In the genomic region with DNA sequence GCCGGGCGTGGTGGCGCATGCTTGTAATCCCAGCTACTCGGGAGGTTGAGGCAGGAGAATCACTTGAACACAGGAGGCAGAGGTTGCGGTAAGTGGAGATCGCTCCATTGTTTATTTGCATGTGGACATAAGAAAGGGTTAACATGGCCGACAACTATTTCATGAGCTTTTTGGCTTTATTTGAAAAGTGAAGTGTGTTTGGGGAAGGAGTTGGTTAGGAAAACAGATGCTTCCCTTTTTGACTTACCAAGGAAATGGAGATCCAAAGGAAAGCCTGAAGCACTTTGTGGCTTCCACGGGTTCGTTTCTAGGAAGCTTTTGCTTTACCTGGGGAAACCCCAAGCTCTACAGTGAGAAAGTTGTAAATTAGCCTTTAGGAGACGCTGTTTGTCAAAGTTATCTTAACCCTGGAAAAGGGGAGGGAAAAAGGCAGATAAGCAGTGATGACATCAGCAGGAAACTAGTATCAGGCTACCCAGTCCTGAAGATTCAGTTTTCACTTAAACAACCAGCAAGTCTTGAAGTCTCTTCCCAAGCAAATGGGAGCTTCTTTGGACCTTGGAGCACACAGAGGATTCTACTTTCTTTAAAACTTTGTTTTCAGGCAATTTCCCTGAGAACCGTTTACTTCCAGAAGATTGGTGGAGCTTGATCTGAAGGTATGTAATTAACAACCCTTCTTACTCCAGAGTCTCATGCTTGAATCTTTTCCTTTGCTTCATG, we compare ENCODE assay signal across 1 cellular context.
TF ChIP-seq lines count a peak whose summit lies in the region.

Gene CASP10 (plus strand): TSS at position 492 of the 723 bp plus-strand sequence. CDS start 2,637 bp downstream, outside the sequence.

TF ChIP-seq in HepG2, 621 proteins besides CTCF, POLR2A, EP300 and RAD21 (continued from another document and continues in another):
- TF ChIP-seq GPBP1L1 (CRISPR knock-in tag; IDR thresholded peaks at IDR 0.05) (no peak), MBD4 (IDR thresholded peaks at IDR 0.05; ENCODE audit: borderline replicate concordance, low read length) (peak; percentile 83; the same call in 1 of the 2 replicates), SMAD3 (CRISPR knock-in tag; IDR thresholded peaks at IDR 0.05) (peak; percentile 70; the same call in 1 of the 2 replicates), MTERF4 (CRISPR knock-in tag; IDR thresholded peaks at IDR 0.05) (peak; percentile 68; the same call in 1 of the 2 replicates), MTA1 (CRISPR knock-in tag; IDR thresholded peaks at IDR 0.05; ENCODE audit: borderline replicate concordance) (no peak), RORA (CRISPR knock-in tag; IDR thresholded peaks at IDR 0.05) (no peak), KLF15 (CRISPR knock-in tag; IDR thresholded peaks at IDR 0.05; ENCODE audit: borderline replicate concordance) (no peak), HMG20B (CRISPR knock-in tag; conservative IDR thresholded peaks at IDR 0.05) (no peak), CBFB (CRISPR knock-in tag; IDR thresholded peaks at IDR 0.05) (0 out of 2 replicates have a peak, but pooled peaks have one; percentile 10), CBX1 (IDR thresholded peaks at IDR 0.05; ENCODE audit: low read depth) (no peak), ZNF547 (CRISPR knock-in tag; IDR thresholded peaks at IDR 0.05) (peak; percentile 38; the same call in 1 of the 2 replicates), ZMYM4 (CRISPR knock-in tag; IDR thresholded peaks at IDR 0.05) (peak; percentile 93), NFYB (CRISPR knock-in tag; IDR thresholded peaks at IDR 0.05) (no peak), FLYWCH1 (CRISPR knock-in tag; IDR thresholded peaks at IDR 0.05) (no peak), SNAPC2 (CRISPR knock-in tag; IDR thresholded peaks at IDR 0.05) (no peak; the same call in 1 of the 2 replicates), RCOR2 (CRISPR knock-in tag; IDR thresholded peaks at IDR 0.05) (0 out of 2 replicates have a peak, but pooled peaks have one; percentile 68), SYNCRIP (IDR thresholded peaks at IDR 0.05; ENCODE audit: insufficient read depth, low read depth, low read length) (no peak), ZNF772 (CRISPR knock-in tag; IDR thresholded peaks at IDR 0.05) (peak; percentile 72; the same call in 1 of the 2 replicates), KAT7 (CRISPR knock-in tag; IDR thresholded peaks at IDR 0.05; ENCODE audit: borderline replicate concordance) (peak; percentile 85; the same call in 1 of the 2 replicates), ZNF160 (CRISPR knock-in tag; IDR thresholded peaks at IDR 0.05) (no peak), KLF6 (CRISPR knock-in tag; IDR thresholded peaks at IDR 0.05) (peak; percentile 80; the same call in 1 of the 2 replicates), ZNF329 (CRISPR knock-in tag; IDR thresholded peaks at IDR 0.05; ENCODE audit: low read depth) (0 out of 2 replicates have a peak, but pooled peaks have one; percentile 31), NFE2L2 (IDR thresholded peaks at IDR 0.05; ENCODE audit: low read length) (0 out of 2 replicates have a peak, but pooled peaks have one; percentile 19), ZSCAN21 (CRISPR knock-in tag; IDR thresholded peaks at IDR 0.05; ENCODE audit: borderline replicate concordance) (no peak), HOMEZ (CRISPR knock-in tag; IDR thresholded peaks at IDR 0.05; ENCODE audit: low read depth) (peak; percentile 90), STAT6 (CRISPR knock-in tag; IDR thresholded peaks at IDR 0.05; ENCODE audit: borderline replicate concordance) (peak; percentile 55; the same call in 1 of the 2 replicates), ZNF607 (CRISPR knock-in tag; IDR thresholded peaks at IDR 0.05; ENCODE audit: borderline replicate concordance) (no peak), CHCHD3 (CRISPR knock-in tag; IDR thresholded peaks at IDR 0.05) (no peak), ZUFSP (CRISPR knock-in tag; IDR thresholded peaks at IDR 0.05; ENCODE audit: borderline replicate concordance) (no peak), ZKSCAN8 (CRISPR knock-in tag; IDR thresholded peaks at IDR 0.05; ENCODE audit: borderline replicate concordance) (peak; percentile 88; the same call in 1 of the 2 replicates), ZFY (CRISPR knock-in tag; IDR thresholded peaks at IDR 0.05) (peak; percentile 54), LCORL (IDR thresholded peaks at IDR 0.05) (0 out of 2 replicates have a peak, but pooled peaks have one; percentile 9), LCORL (CRISPR knock-in tag; IDR thresholded peaks at IDR 0.05) (peak; percentile 74), MAX (IDR thresholded peaks at IDR 0.05) (peak; percentile 36), TBL1XR1 (IDR thresholded peaks at IDR 0.05; ENCODE audit: borderline replicate concordance, low read length, partially characterized antibody) (no peak), RNF2 (conservative IDR thresholded peaks at IDR 0.05; ENCODE audit: low read depth) (no peak), FOSL1 (CRISPR knock-in tag; IDR thresholded peaks at IDR 0.05; ENCODE audit: borderline replicate concordance) (no peak), ZNF354B (CRISPR knock-in tag; IDR thresholded peaks at IDR 0.05) (no peak), GFI1 (CRISPR knock-in tag; IDR thresholded peaks at IDR 0.05; ENCODE audit: borderline replicate concordance) (peak; percentile 36; the same call in 1 of the 2 replicates), PATZ1 (CRISPR knock-in tag; IDR thresholded peaks at IDR 0.05) (no peak; the same call in 1 of the 2 replicates), NR2F2 (IDR thresholded peaks at IDR 0.05; ENCODE audit: borderline replicate concordance, low read depth) (no peak; the same call in 1 of the 2 replicates)
- TF ChIP-seq, protein P1, sequence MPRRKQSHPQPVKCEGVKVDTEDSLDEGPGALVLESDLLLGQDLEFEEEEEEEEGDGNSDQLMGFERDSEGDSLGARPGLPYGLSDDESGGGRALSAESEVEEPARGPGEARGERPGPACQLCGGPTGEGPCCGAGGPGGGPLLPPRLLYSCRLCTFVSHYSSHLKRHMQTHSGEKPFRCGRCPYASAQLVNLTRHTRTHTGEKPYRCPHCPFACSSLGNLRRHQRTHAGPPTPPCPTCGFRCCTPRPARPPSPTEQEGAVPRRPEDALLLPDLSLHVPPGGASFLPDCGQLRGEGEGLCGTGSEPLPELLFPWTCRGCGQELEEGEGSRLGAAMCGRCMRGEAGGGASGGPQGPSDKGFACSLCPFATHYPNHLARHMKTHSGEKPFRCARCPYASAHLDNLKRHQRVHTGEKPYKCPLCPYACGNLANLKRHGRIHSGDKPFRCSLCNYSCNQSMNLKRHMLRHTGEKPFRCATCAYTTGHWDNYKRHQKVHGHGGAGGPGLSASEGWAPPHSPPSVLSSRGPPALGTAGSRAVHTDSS (CRISPR knock-in tag; conservative IDR thresholded peaks at IDR 0.05), result peak; percentile 31; the same call in 1 of the 2 replicates
- TF ChIP-seq, protein P2, sequence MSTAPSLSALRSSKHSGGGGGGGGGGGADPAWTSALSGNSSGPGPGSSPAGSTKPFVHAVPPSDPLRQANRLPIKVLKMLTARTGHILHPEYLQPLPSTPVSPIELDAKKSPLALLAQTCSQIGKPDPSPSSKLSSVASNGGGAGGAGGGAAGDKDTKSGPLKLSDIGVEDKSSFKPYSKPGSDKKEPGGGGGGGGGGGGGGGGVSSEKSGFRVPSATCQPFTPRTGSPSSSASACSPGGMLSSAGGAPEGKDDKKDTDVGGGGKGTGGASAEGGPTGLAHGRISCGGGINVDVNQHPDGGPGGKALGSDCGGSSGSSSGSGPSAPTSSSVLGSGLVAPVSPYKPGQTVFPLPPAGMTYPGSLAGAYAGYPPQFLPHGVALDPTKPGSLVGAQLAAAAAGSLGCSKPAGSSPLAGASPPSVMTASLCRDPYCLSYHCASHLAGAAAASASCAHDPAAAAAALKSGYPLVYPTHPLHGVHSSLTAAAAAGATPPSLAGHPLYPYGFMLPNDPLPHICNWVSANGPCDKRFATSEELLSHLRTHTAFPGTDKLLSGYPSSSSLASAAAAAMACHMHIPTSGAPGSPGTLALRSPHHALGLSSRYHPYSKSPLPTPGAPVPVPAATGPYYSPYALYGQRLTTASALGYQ (CRISPR knock-in tag; IDR thresholded peaks at IDR 0.05), result no peak; the same call in none of the 2 replicates
- TF ChIP-seq, protein P3, sequence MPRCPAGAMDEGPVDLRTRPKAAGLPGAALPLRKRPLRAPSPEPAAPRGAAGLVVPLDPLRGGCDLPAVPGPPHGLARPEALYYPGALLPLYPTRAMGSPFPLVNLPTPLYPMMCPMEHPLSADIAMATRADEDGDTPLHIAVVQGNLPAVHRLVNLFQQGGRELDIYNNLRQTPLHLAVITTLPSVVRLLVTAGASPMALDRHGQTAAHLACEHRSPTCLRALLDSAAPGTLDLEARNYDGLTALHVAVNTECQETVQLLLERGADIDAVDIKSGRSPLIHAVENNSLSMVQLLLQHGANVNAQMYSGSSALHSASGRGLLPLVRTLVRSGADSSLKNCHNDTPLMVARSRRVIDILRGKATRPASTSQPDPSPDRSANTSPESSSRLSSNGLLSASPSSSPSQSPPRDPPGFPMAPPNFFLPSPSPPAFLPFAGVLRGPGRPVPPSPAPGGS (CRISPR knock-in tag; IDR thresholded peaks at IDR 0.05), result peak; percentile 88; the same call in 1 of the 2 replicates
